Comparison of ENCODE assay signal across 11 cellular contexts in the genomic region with DNA sequence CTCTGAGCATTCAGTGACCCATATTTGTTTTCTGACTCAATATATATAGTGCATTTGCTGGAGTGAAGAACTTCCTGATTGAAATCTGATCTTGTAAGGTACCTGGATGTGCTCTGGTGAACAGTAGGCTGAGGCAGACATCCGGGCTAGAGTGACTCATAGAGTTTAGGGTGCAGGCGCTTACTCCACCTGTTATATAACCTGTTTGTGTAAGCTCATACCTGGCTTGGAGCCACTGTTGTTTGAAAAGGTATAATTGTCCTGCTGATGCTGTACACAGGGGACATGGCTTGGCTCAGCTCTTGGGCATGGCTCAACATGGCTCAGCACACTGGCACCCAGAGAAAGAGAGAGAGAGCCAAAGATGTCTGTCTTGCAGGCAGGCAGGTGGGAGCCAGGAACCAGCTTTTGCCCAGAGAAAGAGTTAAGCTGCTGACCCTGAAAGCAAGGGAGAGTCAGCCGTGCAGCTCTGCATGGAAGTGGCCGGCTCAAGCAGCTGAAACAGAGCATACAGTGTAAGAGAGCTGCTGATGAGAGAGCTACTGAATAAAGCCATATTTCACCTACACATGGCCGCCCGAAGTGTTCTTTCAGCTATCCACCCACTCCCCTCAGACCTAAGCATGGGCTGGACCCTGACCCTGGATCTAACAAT. TPM values are rescaled to one million over a fixed set of nuclear protein-coding genes. Genes with fewer than 3 reads are reported as not detected.
DNase-seq lines count a peak whose midpoint lies in the region; ATAC-seq and TF ChIP-seq lines count a peak whose summit lies in the region.
"Had no signal": no experiment of that assay in that cellular context is flagged by ENCODE, and none has a peak within 500 bp of the region (broad histone marks: within the 10 kb centered on the region; RNA-seq: fewer than 3 reads in every experiment).

No MANE protein-coding gene starts in this region.

- no peak for TF ChIP-seq CTCF in CD4-positive, alpha-beta T cell (IDR thresholded peaks at IDR 0.05)
- TF ChIP-seq CTCF in LNCaP clone FGC (IDR thresholded peaks at IDR 0.05; ENCODE audit: control insufficient read depth, extremely low read depth, insufficient read depth): no peak

- peaks cover 12% of the 10 kb centered on the region for H3K27me3 ChIP-seq in CD4-positive, alpha-beta T cell (ENCODE audit: control insufficient read depth, insufficient read depth, low read length)

- no peak overlapping the region for H3K27ac ChIP-seq in CD4-positive, alpha-beta T cell (ENCODE audit: low read depth, low read length)

- H3K9me3 Mint-ChIP-seq in CD4-positive, alpha-beta T cell: no peaks in the 10 kb centered on the region
- peaks cover 3 to 5% (median 5%) of the 10 kb centered on the region in 3 donors for H3K9me3 Mint-ChIP-seq in T-cell

- CTCF ChIA-PET in CD4-positive, alpha-beta T cell (lab: Charles Lee): interaction anchor here (1.2 kb wide), 1 partner anchor 175 kb away, joined by 5 read pairs; no protein-coding TSS in a partner anchor
- CTCF ChIA-PET in T-cell (lab: Charles Lee): interaction anchor here in 1 of 2 donors (4.3 kb wide), 1 partner anchor 14 kb away, joined by 16 read pairs; no protein-coding TSS in a partner anchor

- peak; percentile 93 for ATAC-seq in CD4-positive, alpha-beta T cell (ENCODE audit: poor library complexity)
- peak in 3 of 4 experiments; percentile 54 to 90 (median 63) for ATAC-seq in T-cell (replicated peaks in 1 of 4)
- ATAC-seq in GM18502 (IDR thresholded peaks at IDR 0.05; ENCODE audit: poor library complexity, unreplicated experiment): no peak
- ATAC-seq in GM19328 (IDR thresholded peaks at IDR 0.05; ENCODE audit: unreplicated experiment): no peak
- ATAC-seq in HG02973 (IDR thresholded peaks at IDR 0.05; ENCODE audit: unreplicated experiment): no peak
- no peak for ATAC-seq in HG03439 (IDR thresholded peaks at IDR 0.05; ENCODE audit: unreplicated experiment)
- ATAC-seq: activated naive CD4-positive, alpha-beta T cell treated with anti-CD3 and anti-CD28 coated beads, Interleukin-2, amount 50 U/mL, for 72 hours had no signal

- peaks cover 16% of the 10 kb centered on the region for H3K4me1 Mint-ChIP-seq in CD4-positive, alpha-beta T cell (ENCODE audit: low read depth)
- H3K4me1 Mint-ChIP-seq in T-cell: peaks cover 10 to 17% (median 14%) of the 10 kb centered on the region in 3 donors

- peak overlapping the region; percentile 60 for H3K4me3 Mint-ChIP-seq in CD4-positive, alpha-beta T cell
- H3K4me3 Mint-ChIP-seq in T-cell: peak overlapping the region in 2 of 3 donors; percentile 24 to 49

- H3K27me3 Mint-ChIP-seq in CD4-positive, alpha-beta T cell: peaks cover 48% of the 10 kb centered on the region
- H3K27me3 Mint-ChIP-seq in T-cell: peaks cover 26 to 46% of the 10 kb centered on the region in 2 donors

- H3K9me3 ChIP-seq in CD4-positive, alpha-beta T cell (ENCODE audit: control insufficient read depth, low read length): no peaks in the 10 kb centered on the region

- intact Hi-C loops in CD4-positive, alpha-beta T cell (cut with DNase I, micrococcal nuclease): no loop called here

- no peak overlapping the region for H3K4me3 ChIP-seq in LNCaP clone FGC (ENCODE audit: low read depth, low read length)

- no peaks in the 10 kb centered on the region for H3K36me3 Mint-ChIP-seq in CD4-positive, alpha-beta T cell (ENCODE audit: low read depth)
- H3K36me3 Mint-ChIP-seq in T-cell: peaks cover 3% of the 10 kb centered on the region

- peak in 5 of 10 experiments; percentile 7 to 30 (median 13) for DNase-seq in CD4-positive, alpha-beta T cell
- DNase-seq in LNCaP clone FGC (ENCODE audit: low read depth): peak; percentile 91
- peak in 7 of 34 experiments; percentile 4 to 16 (median 8) for DNase-seq in T-cell
- DNase-seq in left kidney (ENCODE audit: low read depth, low spot score): peak; percentile 80
- DNase-seq: NCI-H1092 treated with DMSO at 0.1 percent for 48 hours, T1000 had no signal

- H3K27ac Mint-ChIP-seq in CD4-positive, alpha-beta T cell: peak overlapping the region; percentile 92
- peak overlapping the region; percentile 85 to 94 for H3K27ac Mint-ChIP-seq in T-cell

- POLR2A ChIA-PET in CD4-positive, alpha-beta T cell (lab: Charles Lee): interaction anchor here (1.0 to 1.1 kb wide), 3 partner anchors 15 to 47 kb away, joined by 3 to 4 read pairs (median 3); a partner anchor contains a TSS
- POLR2A ChIA-PET in T-cell (lab: Charles Lee): interaction anchor here in 1 of 2 donors (0.5 kb wide), 1 partner anchor 654 kb away, joined by 5 read pairs; no protein-coding TSS in a partner anchor

RNA-seq across cellular contexts. Expression of a gene that starts 43.2 kb away (rescaled TPM):
- not detected for total RNA-seq in CD4-positive, alpha-beta T cell
- total RNA-seq in T-cell: not detected
- total RNA-seq: activated naive CD4-positive, alpha-beta T cell treated with anti-CD3 and anti-CD28 coated beads, Interleukin-2, amount 50 U/mL, for 72 hours had no signal

RNA-seq across cellular contexts. Expression of a gene that starts 46.9 kb away (rescaled TPM):
- 1 to 10 TPM; 4.6 to 6.9 TPM for total RNA-seq in CD4-positive, alpha-beta T cell
- 10 to 100 TPM; 10.0 to 21.5 (median 19.4) TPM for total RNA-seq in T-cell

Comparison
In these comparisons a context has a peak if more than half of its experiments do, and no peak if none do; other contexts are left out.
1. ATAC-seq: peak in CD4-positive, alpha-beta T cell (single experiment) and T-cell (3 of 4); none in GM18502 (single experiment), GM19328 (single experiment), HG02973 (single experiment) and HG03439 (single experiment).